20 cellular contexts compared by ENCODE assay signal in genomic region chr10:112666070-112666469, GRCh38.
"Had no signal": no experiment of that assay in that cellular context is flagged by ENCODE, and none has a peak within 500 bp of the region (broad histone marks: within the 10 kb centered on the region; RNA-seq: fewer than 3 reads in every experiment).

No MANE protein-coding gene starts in this region.

- H3K27ac ChIP-seq: dorsolateral prefrontal cortex, gastrocnemius medialis, lower lobe of right lung, neural progenitor cell, parathyroid adenoma, right lobe of liver, suprapubic skin, vagina had no signal

- H3K9me3 ChIP-seq: gastrocnemius medialis, lower lobe of right lung, right lobe of liver, suprapubic skin, vagina had no signal

- H3K36me3 ChIP-seq: neural progenitor cell, right lobe of liver, vagina had no signal

- H2AFZ ChIP-seq: neural progenitor cell, parathyroid adenoma had no signal

- H3K27me3 ChIP-seq: dorsolateral prefrontal cortex, gastrocnemius medialis, neural progenitor cell, right lobe of liver, suprapubic skin, vagina had no signal

- H3K9ac ChIP-seq: neural progenitor cell, parathyroid adenoma had no signal

- DNase-seq: dorsolateral prefrontal cortex; effector CD4-positive, alpha-beta T cell; gastrocnemius medialis; head of caudate nucleus; left ventricle myocardium superior; lower lobe of right lung; naive thymus-derived CD4-positive, alpha-beta T cell; right lobe of liver; stimulated activated CD4-positive, alpha-beta T cell treated with anti-CD3 and anti-CD28 coated beads, Interleukin-12 subunit alpha, Interleukin-12 subunit beta, amount 100 ng/mL, for 4 hours; stimulated activated CD4-positive, alpha-beta T cell treated with anti-CD3 and anti-CD28 coated beads, Interleukin-1b, Interleukin-23, amount 100 ng/mL, for 48 hours; stimulated activated CD4-positive, alpha-beta T cell treated with anti-CD3 and anti-CD28 coated beads, Interleukin-4, amount 100 ng/mL, for 1 hour; stimulated activated CD8-positive, alpha-beta memory T cell treated with anti-CD3 and anti-CD28 coated beads, Interleukin-4, amount 100 ng/mL, for 48 hours; stimulated activated naive CD4-positive, alpha-beta T cell; stimulated activated naive CD8-positive, alpha-beta T cell treated with anti-CD3 and anti-CD28 coated beads, Interleukin-15, amount 100 ng/mL, for 72 hours; trophoblast cell had no signal

- H3K4me2 ChIP-seq: neural progenitor cell, smooth muscle cell had no signal

- H3K4me3 ChIP-seq: dorsolateral prefrontal cortex, gastrocnemius medialis, lower lobe of right lung, neural progenitor cell, right lobe of liver, smooth muscle cell, suprapubic skin, vagina had no signal

- H3K4me1 ChIP-seq: gastrocnemius medialis, lower lobe of right lung, parathyroid adenoma, right lobe of liver, suprapubic skin, vagina had no signal

- H3K79me2 ChIP-seq: parathyroid adenoma had no signal

- ATAC-seq: gastrocnemius medialis; left ventricle myocardium superior; lower lobe of right lung; naive thymus-derived CD4-positive, alpha-beta T cell; right lobe of liver; stimulated activated naive CD8-positive, alpha-beta T cell treated with anti-CD3 and anti-CD28 coated beads, Interleukin-15, amount 100 ng/mL, for 72 hours had no signal
